In genomic region chr12:89801284-89801683, GRCh38 we compare ENCODE assay signal across 26 cellular contexts.
"Had no signal": no experiment of that assay in that cellular context is flagged by ENCODE, and none has a peak within 500 bp of the region (broad histone marks: within the 10 kb centered on the region; RNA-seq: fewer than 3 reads in every experiment).

No MANE protein-coding gene starts in this region.

- DNase-seq: activated CD4-positive, alpha-beta T cell treated with anti-CD3 and anti-CD28 coated beads, Interleukin-2, amount 10 ng/mL, durations not matched to agents 24 days and 14 days; activated CD8-positive, alpha-beta memory T cell treated with anti-CD3 and anti-CD28 coated beads, Interleukin-2, amount 10 ng/mL, durations not matched to agents 7 days and 5 days; activated CD8-positive, alpha-beta T cell treated with anti-CD3 and anti-CD28 coated beads for 36 hours; activated effector memory CD4-positive, alpha-beta T cell treated with anti-CD3 and anti-CD28 coated beads, Interleukin-2, amount 50 U/mL, for 16 hours; activated naive CD4-positive, alpha-beta T cell treated with anti-CD3 and anti-CD28 coated beads, Interleukin-2, amount 10 ng/mL, durations not matched to agents 7 days and 5 days; activated T-cell treated with anti-CD3 and anti-CD28 coated beads for 4 hours; amygdala; cerebellar nuclear complex; esophagus squamous epithelium; gastrocnemius medialis; hypothalamus; left ventricle myocardium inferior; mucosa of descending colon; occipital lobe; posterior cingulate gyrus; right lobe of liver; stimulated activated CD4-positive, alpha-beta T cell treated with anti-CD3 and anti-CD28 coated beads, Interleukin-1b, Interleukin-23, amount 100 ng/mL, for 48 hours; stomach; transverse colon had no signal

- FAIRE-seq: urothelium cell line had no signal

- H3K27me3 ChIP-seq: esophagus squamous epithelium, gastrocnemius medialis, right lobe of liver, stomach, suprapubic skin, transverse colon had no signal

- H3K36me3 Mint-ChIP-seq: activated CD8-positive, alpha-beta memory T cell treated with anti-CD3 and anti-CD28 coated beads, Interleukin-2, amount 10 ng/mL, durations not matched to agents 7 days and 5 days; activated naive CD4-positive, alpha-beta T cell treated with anti-CD3 and anti-CD28 coated beads, Interleukin-2, amount 10 ng/mL, durations not matched to agents 7 days and 5 days; stimulated activated memory B cell treated with anti-CD40 and anti-IgM and Interleukin-4, amounts not matched to agents 10 μg/mL and 1 μg/mL and 100 μg/mL, for 72 hours had no signal

- H3K4me1 Mint-ChIP-seq: activated CD4-positive, alpha-beta T cell treated with anti-CD3 and anti-CD28 coated beads, Interleukin-2, amount 10 ng/mL, durations not matched to agents 24 days and 14 days; activated CD8-positive, alpha-beta memory T cell treated with anti-CD3 and anti-CD28 coated beads, Interleukin-2, amount 10 ng/mL, durations not matched to agents 7 days and 5 days; activated naive CD4-positive, alpha-beta T cell treated with anti-CD3 and anti-CD28 coated beads, Interleukin-2, amount 10 ng/mL, durations not matched to agents 7 days and 5 days; neural crest cell had no signal

- H3K27me3 Mint-ChIP-seq: activated CD4-positive, alpha-beta T cell treated with anti-CD3 and anti-CD28 coated beads, Interleukin-2, amount 10 ng/mL, durations not matched to agents 24 days and 14 days; activated CD8-positive, alpha-beta memory T cell treated with anti-CD3 and anti-CD28 coated beads, Interleukin-2, amount 10 ng/mL, durations not matched to agents 7 days and 5 days; activated CD8-positive, alpha-beta T cell treated with anti-CD3 and anti-CD28 coated beads for 36 hours; activated naive CD4-positive, alpha-beta T cell treated with anti-CD3 and anti-CD28 coated beads, Interleukin-2, amount 10 ng/mL, durations not matched to agents 7 days and 5 days; stimulated activated memory B cell treated with anti-CD40 and anti-IgM and Interleukin-4, amounts not matched to agents 10 μg/mL and 1 μg/mL and 100 μg/mL, for 72 hours had no signal

- H3K9me3 ChIP-seq: esophagus squamous epithelium, gastrocnemius medialis, mucosa of descending colon, right lobe of liver, stomach, suprapubic skin, transverse colon had no signal

- H3K4me3 Mint-ChIP-seq: activated CD4-positive, alpha-beta T cell treated with anti-CD3 and anti-CD28 coated beads, Interleukin-2, amount 10 ng/mL, durations not matched to agents 24 days and 14 days; activated CD8-positive, alpha-beta memory T cell treated with anti-CD3 and anti-CD28 coated beads, Interleukin-2, amount 10 ng/mL, durations not matched to agents 7 days and 5 days; activated CD8-positive, alpha-beta T cell treated with anti-CD3 and anti-CD28 coated beads for 36 hours; activated naive CD4-positive, alpha-beta T cell treated with anti-CD3 and anti-CD28 coated beads, Interleukin-2, amount 10 ng/mL, durations not matched to agents 7 days and 5 days; neural crest cell; stimulated activated memory B cell treated with anti-CD40 and anti-IgM and Interleukin-4, amounts not matched to agents 10 μg/mL and 1 μg/mL and 100 μg/mL, for 72 hours; T-helper 2 cell treated with Interferon-gamma antibody and Interleukin-4, amounts not matched to agents 5 μg/mL and 100 μg/mL, for 36 hours had no signal

- H3K9me3 Mint-ChIP-seq: activated CD8-positive, alpha-beta T cell treated with anti-CD3 and anti-CD28 coated beads for 36 hours; activated naive CD4-positive, alpha-beta T cell treated with anti-CD3 and anti-CD28 coated beads, Interleukin-2, amount 10 ng/mL, durations not matched to agents 7 days and 5 days; stimulated activated memory B cell treated with anti-CD40 and anti-IgM and Interleukin-4, amounts not matched to agents 10 μg/mL and 1 μg/mL and 100 μg/mL, for 72 hours; T-helper 2 cell treated with Interferon-gamma antibody and Interleukin-4, amounts not matched to agents 5 μg/mL and 100 μg/mL, for 36 hours had no signal

- H3K4me1 ChIP-seq: esophagus squamous epithelium, gastrocnemius medialis, left ventricle myocardium inferior, right lobe of liver, stomach, suprapubic skin, transverse colon had no signal

- H3K36me3 ChIP-seq: esophagus squamous epithelium, gastrocnemius medialis, left ventricle myocardium inferior, right lobe of liver, stomach, suprapubic skin, transverse colon had no signal

- ATAC-seq: activated CD8-positive, alpha-beta memory T cell treated with anti-CD3 and anti-CD28 coated beads, Interleukin-2, amount 10 ng/mL, durations not matched to agents 7 days and 5 days; activated CD8-positive, alpha-beta T cell treated with anti-CD3 and anti-CD28 coated beads for 36 hours; gastrocnemius medialis; mucosa of descending colon; right lobe of liver; stimulated activated memory B cell treated with anti-CD40 and anti-IgM and Interleukin-4, amounts not matched to agents 10 μg/mL and 1 μg/mL and 100 μg/mL, for 72 hours had no signal

- H3K4me3 ChIP-seq: coronary artery, esophagus squamous epithelium, gastrocnemius medialis, left ventricle myocardium inferior, mucosa of descending colon, right lobe of liver, skin epidermis, stomach, suprapubic skin, transverse colon had no signal

- H3K27ac Mint-ChIP-seq: activated CD4-positive, alpha-beta T cell treated with anti-CD3 and anti-CD28 coated beads, Interleukin-2, amount 10 ng/mL, durations not matched to agents 24 days and 14 days; activated CD8-positive, alpha-beta memory T cell treated with anti-CD3 and anti-CD28 coated beads, Interleukin-2, amount 10 ng/mL, durations not matched to agents 7 days and 5 days; activated CD8-positive, alpha-beta T cell treated with anti-CD3 and anti-CD28 coated beads for 36 hours; activated naive CD4-positive, alpha-beta T cell treated with anti-CD3 and anti-CD28 coated beads, Interleukin-2, amount 10 ng/mL, durations not matched to agents 7 days and 5 days; stimulated activated memory B cell treated with anti-CD40 and anti-IgM and Interleukin-4, amounts not matched to agents 10 μg/mL and 1 μg/mL and 100 μg/mL, for 72 hours; T-helper 2 cell treated with Interferon-gamma antibody and Interleukin-4, amounts not matched to agents 5 μg/mL and 100 μg/mL, for 36 hours had no signal

- H3K27ac ChIP-seq: coronary artery, esophagus squamous epithelium, gastrocnemius medialis, left ventricle myocardium inferior, right lobe of liver, skin epidermis, stomach, suprapubic skin, transverse colon had no signal
